In the genomic region with DNA sequence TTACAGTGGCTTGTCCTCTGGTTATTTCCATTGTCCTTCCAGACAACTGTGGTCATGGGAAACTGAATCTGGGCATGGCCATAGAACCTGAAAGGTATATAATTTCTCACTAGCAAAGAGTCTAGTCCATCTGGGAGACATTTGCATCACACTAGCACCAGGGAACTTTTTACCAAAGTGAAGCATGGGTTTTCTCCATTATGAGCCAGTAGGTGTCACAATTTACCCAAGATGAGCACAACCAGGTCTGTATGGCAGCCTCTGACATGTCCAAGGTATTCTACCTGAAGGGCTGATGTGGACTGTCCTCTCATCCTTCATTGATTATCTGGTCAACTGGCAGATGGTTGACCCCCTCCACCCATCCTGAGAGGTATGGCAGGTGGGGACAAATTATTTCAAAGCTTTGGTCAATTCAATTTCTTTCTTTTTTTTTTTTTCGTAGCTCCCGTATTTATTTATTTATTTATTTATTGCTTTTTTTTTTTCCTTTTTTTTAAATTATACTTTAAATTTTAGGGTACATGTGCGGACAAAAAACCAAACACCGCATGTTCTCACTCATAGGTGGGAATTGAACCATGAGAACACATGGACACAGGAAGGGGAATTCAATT, we compare ENCODE assay signal across 8 cellular contexts.
DNase-seq lines count a peak whose midpoint lies in the region; ATAC-seq and TF ChIP-seq lines count a peak whose summit lies in the region.

No MANE protein-coding gene starts in this region.

- no peak overlapping the region for H3K27ac Mint-ChIP-seq in endothelial cell (ENCODE audit: unreplicated experiment)
- no peak overlapping the region for H3K27ac Mint-ChIP-seq in T-helper 2 cell treated with Interferon-gamma antibody and Interleukin-4, amounts not matched to agents 5 μg/mL and 100 μg/mL, for 36 hours

- no peak for TF ChIP-seq POLR2A in HCT116 (IDR thresholded peaks at IDR 0.05; ENCODE audit: borderline replicate concordance, extremely low read depth, insufficient read depth, insufficient read length)

- intact Hi-C loops in HCT116 (cut with micrococcal nuclease), result loop anchor here (2.0 kb wide), 2 partner anchors 1081 to 1423 kb away; no protein-coding TSS in a partner anchor

- no peaks in the 10 kb centered on the region for H3F3A ChIP-seq in DOHH2 (ENCODE audit: control insufficient read depth, insufficient read depth)

- CTCF ChIA-PET in HCT116 (lab: Charles Lee), result interaction anchor here (0.9 kb wide), 2 partner anchors 42 to 259 kb away, joined by 3 read pairs; no protein-coding TSS in a partner anchor

- H3K9me2 ChIP-seq in DOHH2 (replicated peaks; ENCODE audit: control insufficient read depth, low read length) (no peaks in the 10 kb centered on the region), HCT116 (ENCODE audit: insufficient read depth) (no peaks in the 10 kb centered on the region)

- TF ChIP-seq RAD21 in HCT116 (IDR thresholded peaks at IDR 0.05; ENCODE audit: low read depth), result peak; percentile 71

- H3K27ac ChIP-seq in DOHH2 (ENCODE audit: low read depth, low read length), result no peak overlapping the region
- H3K27ac ChIP-seq in HCT116 (ENCODE audit: low read depth, low read length), result no peak overlapping the region

- H3K4me3 Mint-ChIP-seq in endothelial cell (ENCODE audit: unreplicated experiment), result no peak overlapping the region
- no peak overlapping the region for H3K4me3 Mint-ChIP-seq in T-helper 2 cell treated with Interferon-gamma antibody and Interleukin-4, amounts not matched to agents 5 μg/mL and 100 μg/mL, for 36 hours

- H3K9me3 ChIP-seq in DOHH2 (ENCODE audit: control insufficient read depth, insufficient read depth, low read length) (no peaks in the 10 kb centered on the region), HCT116 (ENCODE audit: control insufficient read depth in 1 of 2, insufficient read depth in 1 of 2, low read depth in 1 of 2, low read length in 2 of 2) (no peaks in the 10 kb centered on the region)

- H3K4me2 ChIP-seq in DOHH2 (ENCODE audit: low read length), result no peak overlapping the region
- no peak overlapping the region for H3K4me2 ChIP-seq in HCT116 (ENCODE audit: low read length)

- BruUV-seq in HCT116 (replicated peaks; lab: Mats Ljungman, UMichigan), result no TSS peak

- H3K4me3 ChIP-seq in DOHH2 (ENCODE audit: low read length) (no peak overlapping the region), HCT116 (replicated peaks in 1 of 2; ENCODE audit: low read depth in 1 of 2, low read length in 2 of 2) (no peak overlapping the region)

- no peak overlapping the region for H3K9ac ChIP-seq in HCT116 (ENCODE audit: low read length)

- no peaks in the 10 kb centered on the region for H3K27me3 Mint-ChIP-seq in endothelial cell (ENCODE audit: unreplicated experiment)
- no peaks in the 10 kb centered on the region for H3K27me3 Mint-ChIP-seq in T-helper 2 cell treated with Interferon-gamma antibody and Interleukin-4, amounts not matched to agents 5 μg/mL and 100 μg/mL, for 36 hours (ENCODE audit: low read depth)

- peaks cover 4% of the 10 kb centered on the region for H3K4me1 Mint-ChIP-seq in endothelial cell (ENCODE audit: unreplicated experiment)
- H3K4me1 Mint-ChIP-seq in T-helper 2 cell treated with Interferon-gamma antibody and Interleukin-4, amounts not matched to agents 5 μg/mL and 100 μg/mL, for 36 hours (ENCODE audit: low read depth), result no peaks in the 10 kb centered on the region

- H3K9me3 Mint-ChIP-seq in endothelial cell (ENCODE audit: unreplicated experiment), result no peaks in the 10 kb centered on the region
- H3K9me3 Mint-ChIP-seq in T-helper 2 cell treated with Interferon-gamma antibody and Interleukin-4, amounts not matched to agents 5 μg/mL and 100 μg/mL, for 36 hours, result no peaks in the 10 kb centered on the region

- no peaks in the 10 kb centered on the region for H3K36me3 Mint-ChIP-seq in endothelial cell (ENCODE audit: low read depth, unreplicated experiment)
- no peaks in the 10 kb centered on the region for H3K36me3 Mint-ChIP-seq in T-helper 2 cell treated with Interferon-gamma antibody and Interleukin-4, amounts not matched to agents 5 μg/mL and 100 μg/mL, for 36 hours (ENCODE audit: low read depth)

- no peak overlapping the region for H2AFZ ChIP-seq in HCT116 (ENCODE audit: low read depth, low read length, poor library complexity, severe bottlenecking)

- RAD21 ChIA-PET in HCT116 (lab: Charles Lee; ENCODE audit: low non-redundant PET in 1 of 2, low total read pairs in 2 of 2, uncharacterized antibody in 2 of 2, unreplicated experiment in 2 of 2), result no interaction called here

- H4K20me1 ChIP-seq in DOHH2 (ENCODE audit: control insufficient read depth, insufficient read depth, low read depth, low read length) (no peaks in the 10 kb centered on the region), HCT116 (ENCODE audit: insufficient read depth) (no peaks in the 10 kb centered on the region)

- TF ChIP-seq CTCF in DOHH2 (IDR thresholded peaks at IDR 0.05; ENCODE audit: low read depth, low read length, poor library complexity, severe bottlenecking) (peak; percentile 30), HCT116 (IDR thresholded peaks at IDR 0.05 in 2 of 3, conservative IDR thresholded peaks at IDR 0.05 in 1 of 3; ENCODE audit: borderline replicate concordance in 1 of 3, insufficient read depth in 1 of 3, low read depth in 2 of 3, low read length in 2 of 3) (peak; percentile 27 to 65 (median 43); a peak in 5 of 6 replicates), endothelial cell (IDR thresholded peaks at IDR 0.05; ENCODE audit: unreplicated experiment) (peak; percentile 23)

- H3K4me1 ChIP-seq in DOHH2 (ENCODE audit: control insufficient read depth, low read length) (peaks cover 9% of the 10 kb centered on the region), HCT116 (ENCODE audit: control insufficient read depth in 1 of 2, insufficient read depth in 2 of 2, low read length in 2 of 2) (no peaks in the 10 kb centered on the region)

- 0 out of 2 replicates have a peak, but pooled peaks cover 2% of the 10 kb centered on the region for H3K27me3 ChIP-seq in DOHH2 (ENCODE audit: control insufficient read depth, low read length)
- peaks cover 24% of the 10 kb centered on the region for H3K27me3 ChIP-seq in HCT116 (ENCODE audit: insufficient read depth, low read length)

- no peaks in the 10 kb centered on the region for H3K79me2 ChIP-seq in DOHH2 (ENCODE audit: control insufficient read depth, low read length)
- H3K79me2 ChIP-seq in HCT116 (ENCODE audit: insufficient read depth, low read length), result no peaks in the 10 kb centered on the region

- no peaks in the 10 kb centered on the region for H3K36me3 ChIP-seq in DOHH2 (ENCODE audit: control insufficient read depth, low read length)
- no peaks in the 10 kb centered on the region for H3K36me3 ChIP-seq in HCT116 (ENCODE audit: control insufficient read depth in 1 of 2, insufficient read depth in 2 of 2, low read length in 2 of 2)

- DNase-seq in HCT116 (ENCODE audit: low read depth, low spot score), result peak; percentile 42
- DNase-seq in NCI-H2081 (lab: John Stamatoyannopoulos, UW), result peak; percentile 47 to 48
- DNase-seq in endothelial cell (ENCODE audit: low spot score), result no peak
- no peak for DNase-seq in T-helper 2 cell treated with Interferon-gamma antibody and Interleukin-4, amounts not matched to agents 5 μg/mL and 100 μg/mL, for 36 hours (ENCODE audit: low spot score)
- DNase-seq in activated CD8-positive, alpha-beta memory T cell treated with anti-CD3 and anti-CD28 coated beads, Interleukin-2, amount 50 U/mL, for 48 hours, result no peak
- no peak for DNase-seq in stimulated activated CD4-positive, alpha-beta T cell treated with anti-CD3 and anti-CD28 coated beads, Interleukin-4, amount 100 ng/mL, for 24 hours

- POLR2A ChIA-PET in HCT116 (lab: Charles Lee), result no interaction called here

- ATAC-seq in HCT116, result peak; percentile 91
- ATAC-seq in GM19452 (IDR thresholded peaks at IDR 0.05; ENCODE audit: unreplicated experiment), result no peak

TF ChIP-seq in HCT116, 20 proteins besides CTCF, POLR2A, EP300 and RAD21:
- TF ChIP-seq TCF7L2 (IDR thresholded peaks at IDR 0.05; ENCODE audit: borderline replicate concordance, extremely low read depth, insufficient read depth, insufficient read length) (no peak), YY1 (IDR thresholded peaks at IDR 0.05; ENCODE audit: extremely low read depth, insufficient replicate concordance, low read depth, low read length) (no peak), SP1 (IDR thresholded peaks at IDR 0.05; ENCODE audit: low read depth) (no peak), ELF1 (IDR thresholded peaks at IDR 0.05; ENCODE audit: borderline replicate concordance, low read depth) (no peak)
- TF ChIP-seq, protein P1, sequence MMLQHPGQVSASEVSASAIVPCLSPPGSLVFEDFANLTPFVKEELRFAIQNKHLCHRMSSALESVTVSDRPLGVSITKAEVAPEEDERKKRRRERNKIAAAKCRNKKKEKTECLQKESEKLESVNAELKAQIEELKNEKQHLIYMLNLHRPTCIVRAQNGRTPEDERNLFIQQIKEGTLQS (IDR thresholded peaks at IDR 0.05), result no peak

Comparison
In these comparisons a context has a peak if more than half of its experiments do, and no peak if none do; other contexts are left out.
1. DNase-seq: peak in HCT116 (single experiment) and NCI-H2081 (2 of 2); none in endothelial cell (single experiment), T-helper 2 cell treated with Interferon-gamma antibody and Interleukin-4, amounts not matched to agents 5 μg/mL and 100 μg/mL, for 36 hours (single experiment), activated CD8-positive, alpha-beta memory T cell treated with anti-CD3 and anti-CD28 coated beads, Interleukin-2, amount 50 U/mL, for 48 hours (single experiment) and stimulated activated CD4-positive, alpha-beta T cell treated with anti-CD3 and anti-CD28 coated beads, Interleukin-4, amount 100 ng/mL, for 24 hours (single experiment).
2. Peak in every context shown above with its lines, with median percentiles within 50 percentile points of each other: CTCF ChIP-seq.